1 cellular context compared by ENCODE assay signal in genomic region chr20:53571555-53572286, GRCh38.
TF ChIP-seq lines count a peak whose summit lies in the region.

No MANE protein-coding gene starts in this region.

TF ChIP-seq in HepG2, 621 proteins besides CTCF, POLR2A, EP300 and RAD21:
- TF ChIP-seq ZFY (CRISPR knock-in tag; IDR thresholded peaks at IDR 0.05) (no peak), SPEN (CRISPR knock-in tag; IDR thresholded peaks at IDR 0.05; ENCODE audit: low read depth) (no peak), SOX13 (IDR thresholded peaks at IDR 0.05) (no peak), SOX13 (CRISPR knock-in tag; conservative IDR thresholded peaks at IDR 0.05 in 1 of 2, IDR thresholded peaks at IDR 0.05 in 1 of 2) (no peak), RFXAP (CRISPR knock-in tag; IDR thresholded peaks at IDR 0.05; ENCODE audit: borderline replicate concordance) (no peak), CREB1 (IDR thresholded peaks at IDR 0.05) (peak; percentile 65), CREB1 (CRISPR knock-in tag; IDR thresholded peaks at IDR 0.05) (no peak), ZNF839 (CRISPR knock-in tag; IDR thresholded peaks at IDR 0.05; ENCODE audit: borderline replicate concordance) (no peak), ZNF543 (CRISPR knock-in tag; IDR thresholded peaks at IDR 0.05) (no peak), TOE1 (CRISPR knock-in tag; IDR thresholded peaks at IDR 0.05) (no peak), NCOR1 (IDR thresholded peaks at IDR 0.05; ENCODE audit: borderline replicate concordance, low read length) (no peak), NR1H2 (CRISPR knock-in tag; IDR thresholded peaks at IDR 0.05; ENCODE audit: borderline replicate concordance, low read depth) (no peak), ATF7 (IDR thresholded peaks at IDR 0.05) (peak; percentile 16; the same call in 1 of the 2 replicates), ATF7 (CRISPR knock-in tag; IDR thresholded peaks at IDR 0.05) (no peak), FOXA3 (CRISPR knock-in tag; IDR thresholded peaks at IDR 0.05) (no peak), SALL2 (CRISPR knock-in tag; IDR thresholded peaks at IDR 0.05) (no peak), STAT6 (CRISPR knock-in tag; IDR thresholded peaks at IDR 0.05; ENCODE audit: borderline replicate concordance) (no peak), MTF2 (CRISPR knock-in tag; IDR thresholded peaks at IDR 0.05; ENCODE audit: borderline replicate concordance) (no peak), ZNF329 (CRISPR knock-in tag; IDR thresholded peaks at IDR 0.05; ENCODE audit: low read depth) (no peak), RBFOX2 (IDR thresholded peaks at IDR 0.05; ENCODE audit: low read depth, low read length) (0 out of 2 replicates have a peak, but pooled peaks have one; percentile 20), ARID4A (CRISPR knock-in tag; IDR thresholded peaks at IDR 0.05; ENCODE audit: borderline replicate concordance) (no peak)
- TF ChIP-seq, protein P1, sequence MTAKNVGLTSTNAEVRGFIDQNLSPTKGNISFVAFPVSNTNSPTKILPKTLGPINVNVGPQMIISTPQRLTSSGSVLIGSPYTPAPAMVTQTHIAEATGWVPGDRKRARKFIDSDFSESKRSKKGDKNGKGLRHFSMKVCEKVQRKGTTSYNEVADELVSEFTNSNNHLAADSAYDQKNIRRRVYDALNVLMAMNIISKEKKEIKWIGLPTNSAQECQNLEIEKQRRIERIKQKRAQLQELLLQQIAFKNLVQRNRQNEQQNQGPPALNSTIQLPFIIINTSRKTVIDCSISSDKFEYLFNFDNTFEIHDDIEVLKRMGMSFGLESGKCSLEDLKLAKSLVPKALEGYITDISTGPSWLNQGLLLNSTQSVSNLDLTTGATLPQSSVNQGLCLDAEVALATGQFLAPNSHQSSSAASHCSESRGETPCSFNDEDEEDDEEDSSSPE (CRISPR knock-in tag; IDR thresholded peaks at IDR 0.05), result no peak
